ENCODE assay signal across 8 cellular contexts in the genomic region with DNA sequence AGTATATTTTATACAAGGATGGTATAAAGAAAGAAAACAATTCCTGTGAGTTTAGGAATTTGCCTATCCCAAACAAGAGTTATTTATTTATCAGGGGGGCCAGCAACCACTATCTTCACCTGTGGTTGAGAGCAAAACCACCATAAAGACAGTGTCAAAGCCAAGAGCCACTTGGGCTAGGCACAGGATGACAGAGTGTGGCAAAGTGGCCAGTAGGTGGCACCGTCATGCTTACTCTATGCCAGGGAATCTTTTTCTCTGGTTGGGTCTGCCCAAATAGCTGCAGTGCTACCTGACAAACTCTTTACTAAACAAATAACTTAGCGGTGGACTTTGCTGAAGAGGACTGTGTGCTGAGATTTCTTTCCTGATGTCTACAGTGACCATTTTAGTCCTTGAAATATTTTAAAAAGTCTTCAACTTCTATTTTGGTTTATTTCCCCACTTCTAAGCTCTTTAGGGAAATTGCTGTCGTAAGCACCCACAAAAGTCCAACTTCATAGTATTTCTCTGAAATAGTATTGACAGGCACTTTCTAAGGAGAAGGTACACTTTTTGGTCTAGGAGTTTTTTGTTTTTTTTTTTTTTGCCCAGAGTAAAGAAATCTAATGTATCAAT.
DNase-seq lines count a peak whose midpoint lies in the region; ATAC-seq and TF ChIP-seq lines count a peak whose summit lies in the region.

No MANE protein-coding gene starts in this region.

- no peaks in the 10 kb centered on the region for H3K9me3 Mint-ChIP-seq in natural killer cell

- H3K4me3 ChIP-seq in NT2/D1 (ENCODE audit: insufficient read length, low read depth): no peak overlapping the region

- H3K9me3 ChIP-seq in NT2/D1 (ENCODE audit: insufficient read depth, low read length): no peaks in the 10 kb centered on the region

- H3K36me3 Mint-ChIP-seq in natural killer cell: peaks cover 9% of the 10 kb centered on the region

- no peak overlapping the region for H3K9ac ChIP-seq in NT2/D1 (ENCODE audit: insufficient read length, low read depth)

- ATAC-seq in GM19438 (IDR thresholded peaks at IDR 0.05; ENCODE audit: low read depth, unreplicated experiment) (peak; percentile 90), HG03469 (IDR thresholded peaks at IDR 0.05; ENCODE audit: unreplicated experiment) (peak; percentile 89), esophagus mucosa (peak; percentile 91), natural killer cell (peak; percentile 78 to 95 (median 86))

- no peak overlapping the region for H3K4me3 Mint-ChIP-seq in natural killer cell

- peak; percentile 76 for TF ChIP-seq CTCF in natural killer cell (IDR thresholded peaks at IDR 0.05)

- H3K4me1 ChIP-seq in NT2/D1 (ENCODE audit: insufficient read depth, insufficient read length): no peaks in the 10 kb centered on the region

- no peaks in the 10 kb centered on the region for H3K36me3 ChIP-seq in NT2/D1 (ENCODE audit: insufficient read depth, insufficient read length, low read length)

- DNase-seq in D341Med (ENCODE audit: low spot score) (peak; percentile 75), NT2/D1 (ENCODE audit: low read depth, low spot score) (peak; percentile 77), natural killer cell (peak; percentile 23)
- peak; percentile 69 for DNase-seq in activated CD8-positive, alpha-beta memory T cell treated with anti-CD3 and anti-CD28 coated beads, Interleukin-2, amount 50 U/mL, for 48 hours
- DNase-seq in stimulated activated naive CD4-positive, alpha-beta T cell (lab: John Stamatoyannopoulos, UW): peak; percentile 21 to 56 (median 33)

- intact Hi-C loops in natural killer cell (cut with micrococcal nuclease): loop anchor here (2.0 kb wide), 4 partner anchors 200 to 1098 kb away; no protein-coding TSS in a partner anchor

- H3K4me1 Mint-ChIP-seq in natural killer cell: peaks cover 6 to 9% of the 10 kb centered on the region in 2 donors

- no peak overlapping the region for H3K27ac Mint-ChIP-seq in natural killer cell

- no peaks in the 10 kb centered on the region for H3K27me3 ChIP-seq in NT2/D1 (ENCODE audit: insufficient read depth, insufficient read length)

- no peaks in the 10 kb centered on the region for H3K27me3 Mint-ChIP-seq in natural killer cell (ENCODE audit: low read depth in 2 of 2)

Comparison
In these comparisons a context has a peak if more than half of its experiments do, and no peak if none do; other contexts are left out.
1. DNase-seq: peak in every context shown above with its lines; median percentile 77 in NT2/D1; 75 in D341Med; 69 in activated CD8-positive, alpha-beta memory T cell treated with anti-CD3 and anti-CD28 coated beads, Interleukin-2, amount 50 U/mL, for 48 hours; 33 in stimulated activated naive CD4-positive, alpha-beta T cell; 23 in natural killer cell.